Comparison of ENCODE assay signal across 15 cellular contexts in genomic region chr6:16089232-16089843, GRCh38. TPM values are rescaled to one million over a fixed set of nuclear protein-coding genes. Genes with fewer than 3 reads are reported as not detected.
DNase-seq lines count a peak whose midpoint lies in the region; ATAC-seq, FAIRE-seq and TF ChIP-seq lines count a peak whose summit lies in the region.
"Had no signal": no experiment of that assay in that cellular context is flagged by ENCODE, and none has a peak within 500 bp of the region (broad histone marks: within the 10 kb centered on the region; RNA-seq: fewer than 3 reads in every experiment).

No MANE protein-coding gene starts in this region.

- H2AFZ ChIP-seq in mammary epithelial cell (ENCODE audit: low read depth, low read length) (no peak overlapping the region), HepG2 (ENCODE audit: low read length) (no peak overlapping the region), MM.1S (ENCODE audit: low read length) (no peak overlapping the region)

- ATAC-seq in HepG2 (no peak), GM18505 (IDR thresholded peaks at IDR 0.05; ENCODE audit: unreplicated experiment) (no peak)
- ATAC-seq: body of pancreas had no signal

- no peaks in the 10 kb centered on the region for H3F3A ChIP-seq in MM.1S (ENCODE audit: insufficient read depth, low read length)

- in situ Hi-C loops in mammary epithelial cell (cut with MboI; ENCODE audit: low sequenced_read_pairs in 2 of 2) = no loop called here
- in situ Hi-C loops in HepG2 (cut with HindIII; ENCODE audit: extremely low pct_ligation_motif_present, low pct_unique_long_range_greater_than_20kb) = no loop called here
- in situ Hi-C loops in GM13977 (cut with MboI; ENCODE audit: low pct_unique_long_range_greater_than_20kb, low sequenced_read_pairs, unreplicated experiment) = no loop called here

- intact Hi-C loops in mammary epithelial cell (cut with micrococcal nuclease) = no loop called here
- intact Hi-C loops in HepG2 (cut with micrococcal nuclease; ENCODE audit: unreplicated experiment) = no loop called here

- TF ChIP-seq EP300 in HepG2 (IDR thresholded peaks at IDR 0.05; ENCODE audit: low read depth in 2 of 2, low read length in 2 of 2) (no peak), HepG2 (CRISPR knock-in tag; IDR thresholded peaks at IDR 0.05; ENCODE audit: borderline replicate concordance) (no peak)

- DNase-seq in AG10803 (ENCODE audit: low read depth) (peak; percentile 15), mammary epithelial cell (peak; percentile 17), HepG2 (ENCODE audit: low spot score) (no peak), MM.1S (no peak), GM13977 (ENCODE audit: low spot score) (no peak)
- DNase-seq: body of pancreas, esophagus squamous epithelium, NCI-H1092, NCI-H2107, NCI-H69, Peyer's patch had no signal

- BruUV-seq in mammary epithelial cell (replicated peaks; lab: Mats Ljungman, UMichigan) (no TSS peak), HepG2 (replicated peaks; lab: Mats Ljungman, UMichigan) (no TSS peak)

- H3K9ac ChIP-seq in mammary epithelial cell (ENCODE audit: insufficient read depth, low read length) (no peak overlapping the region), HepG2 (ENCODE audit: insufficient read depth, low read depth, low read length) (no peak overlapping the region), MM.1S (ENCODE audit: low read length) (no peak overlapping the region)

- no peak overlapping the region for H3K27ac ChIP-seq in HEK293 (ENCODE audit: extremely low read depth, low read depth, low read length)
- no peak overlapping the region for H3K27ac ChIP-seq in mammary epithelial cell (ENCODE audit: insufficient read depth, low read depth, low read length)
- H3K27ac ChIP-seq in HepG2 (ENCODE audit: extremely low read length, insufficient read depth, low read length) = no peak overlapping the region
- H3K27ac ChIP-seq in MM.1S (ENCODE audit: low read length) = no peak overlapping the region
- H3K27ac ChIP-seq: body of pancreas, esophagus squamous epithelium, neutrophil, Peyer's patch, right atrium auricular region had no signal

- TF ChIP-seq CTCF in AG10803 (conservative IDR thresholded peaks at IDR 0.05; ENCODE audit: low read length) (no peak), HEK293 (tag by site-specific recombination; IDR thresholded peaks at IDR 0.05) (no peak), mammary epithelial cell (conservative IDR thresholded peaks at IDR 0.05 in 1 of 2, IDR thresholded peaks at IDR 0.05 in 1 of 2; ENCODE audit: extremely low read depth in 1 of 2, insufficient read depth in 1 of 2, low read depth in 1 of 2, low read length in 2 of 2) (no peak), HepG2 (CRISPR knock-in tag; IDR thresholded peaks at IDR 0.05) (no peak), MM.1S (IDR thresholded peaks at IDR 0.05; ENCODE audit: low read length) (no peak), GM13977 (IDR thresholded peaks at IDR 0.05; ENCODE audit: extremely low read depth, insufficient read depth, missing control alignments) (no peak)

- no peak for TF ChIP-seq RAD21 in HepG2 (CRISPR knock-in tag; IDR thresholded peaks at IDR 0.05)

- H3K36me3 ChIP-seq in HEK293 (ENCODE audit: control insufficient read depth in 2 of 2, insufficient read depth in 1 of 2, low read length in 2 of 2) (no peaks in the 10 kb centered on the region), mammary epithelial cell (ENCODE audit: insufficient read depth, low read length) (no peaks in the 10 kb centered on the region), HepG2 (replicated peaks in 1 of 2; ENCODE audit: control insufficient read depth in 1 of 2, insufficient read depth in 2 of 2, low read length in 2 of 2) (no peaks in the 10 kb centered on the region), MM.1S (replicated peaks; ENCODE audit: insufficient read depth, low read length) (no peaks in the 10 kb centered on the region)
- H3K36me3 ChIP-seq: esophagus squamous epithelium, neutrophil, Peyer's patch, right atrium auricular region had no signal

- dilution Hi-C loops in mammary epithelial cell (cut with HindIII; ENCODE audit: low sequenced_read_pairs) = loop anchor here (5.0 kb wide), 1 partner anchor 78 kb away; no protein-coding TSS in a partner anchor

- H3K4me1 ChIP-seq in HEK293 (ENCODE audit: control insufficient read depth, insufficient read depth, low read length) (no peaks in the 10 kb centered on the region), mammary epithelial cell (ENCODE audit: insufficient read depth, low read length) (no peaks in the 10 kb centered on the region), HepG2 (ENCODE audit: insufficient read depth, low read length) (no peaks in the 10 kb centered on the region), MM.1S (ENCODE audit: low read length) (no peaks in the 10 kb centered on the region)
- H3K4me1 ChIP-seq: body of pancreas, Peyer's patch, right atrium auricular region had no signal

- H3K4me2 ChIP-seq in mammary epithelial cell (ENCODE audit: insufficient read depth, low read depth, low read length) = no peak overlapping the region
- no peak overlapping the region for H3K4me2 ChIP-seq in HepG2 (ENCODE audit: low read depth, low read length)
- H3K4me2 ChIP-seq in MM.1S (ENCODE audit: low read depth, low read length) = no peak overlapping the region

- POLR2A ChIA-PET in HEK293 (lab: Yijun Ruan, JAX) = interaction anchor here (1.6 kb wide), 1 partner anchor 39 kb away, joined by 5 read pairs; the partner anchor contains the start of gene MYLIP
- POLR2A ChIA-PET in HepG2 (lab: Yijun Ruan, JAX) = no interaction called here

- CTCF ChIA-PET in HEK293 (lab: Yijun Ruan, JAX) (interaction anchor here (1.4 kb wide), 1 partner anchor 398 kb away, joined by 5 read pairs; no protein-coding TSS in a partner anchor), mammary epithelial cell (lab: Charles Lee; ENCODE audit: low non-redundant PET) (no interaction called here), HepG2 (lab: Yijun Ruan, JAX; ENCODE audit: low intra/inter-chr PET ratio, low total read pairs) (no interaction called here)

- peaks cover 2% of the 10 kb centered on the region for H3K27me3 ChIP-seq in mammary epithelial cell (ENCODE audit: insufficient read depth, low read length)
- H3K27me3 ChIP-seq in HepG2 (ENCODE audit: control insufficient read depth in 1 of 2, insufficient read depth in 2 of 2, low read length in 2 of 2) = peaks cover 0 to 12% of the 10 kb centered on the region in 2 experiments; a peak in 2 of 5 replicates
- H3K27me3 ChIP-seq in MM.1S (replicated peaks; ENCODE audit: insufficient read depth, low read length) = no peaks in the 10 kb centered on the region
- H3K27me3 ChIP-seq: body of pancreas, esophagus squamous epithelium, neutrophil, Peyer's patch, right atrium auricular region had no signal

- H3K9me3 ChIP-seq in HEK293 (ENCODE audit: control insufficient read depth, insufficient read depth, low read depth, low read length) = no peaks in the 10 kb centered on the region
- no peaks in the 10 kb centered on the region for H3K9me3 ChIP-seq in mammary epithelial cell (replicated peaks; ENCODE audit: insufficient read depth, low read length)
- H3K9me3 ChIP-seq in HepG2 (ENCODE audit: low read length) = no peaks in the 10 kb centered on the region
- no peaks in the 10 kb centered on the region for H3K9me3 ChIP-seq in MM.1S (replicated peaks; ENCODE audit: insufficient read depth, low read length)
- H3K9me3 ChIP-seq: body of pancreas, esophagus squamous epithelium, neutrophil, Peyer's patch, right atrium auricular region had no signal

- H4K20me1 ChIP-seq in mammary epithelial cell (ENCODE audit: insufficient read depth, low read length) (no peaks in the 10 kb centered on the region), HepG2 (ENCODE audit: insufficient read depth, low read length) (no peaks in the 10 kb centered on the region), MM.1S (ENCODE audit: insufficient read depth, low read length) (no peaks in the 10 kb centered on the region)

- 75% methylated on average over 6 of the region's 6 CpGs for WGBS in mammary epithelial cell (ENCODE audit: low coverage, missing lambda C conversion rate)
- WGBS in HepG2 (ENCODE audit: low lambda C conversion rate) = 47% methylated on average over 6 of the region's 6 CpGs

- FAIRE-seq in HepG2 (lab: Jason Lieb, UNC) = no peak

- H3K9me2 ChIP-seq in MM.1S (replicated peaks; ENCODE audit: insufficient read depth, low read length) = no peaks in the 10 kb centered on the region

- H3K4me3 ChIP-seq in AG10803 (ENCODE audit: low read length) = no peak overlapping the region
- no peak overlapping the region for H3K4me3 ChIP-seq in HEK293 (ENCODE audit: low read depth, low read length)
- no peak overlapping the region for H3K4me3 ChIP-seq in mammary epithelial cell (replicated peaks in 1 of 3; ENCODE audit: insufficient read depth in 1 of 3, low read depth in 2 of 3, low read length in 3 of 3)
- no peak overlapping the region for H3K4me3 ChIP-seq in HepG2 (replicated peaks in 1 of 3; ENCODE audit: insufficient read depth in 1 of 3, low read depth in 2 of 3, low read length in 3 of 3)
- H3K4me3 ChIP-seq in MM.1S (ENCODE audit: low read length) = no peak overlapping the region
- H3K4me3 ChIP-seq: body of pancreas, esophagus squamous epithelium, Peyer's patch, right atrium auricular region had no signal

- no peaks in the 10 kb centered on the region for H3K79me2 ChIP-seq in mammary epithelial cell (ENCODE audit: insufficient read depth, low read length)
- no peaks in the 10 kb centered on the region for H3K79me2 ChIP-seq in HepG2 (ENCODE audit: insufficient read depth, low read length)
- no peaks in the 10 kb centered on the region for H3K79me2 ChIP-seq in MM.1S (ENCODE audit: low read length)

- TF ChIP-seq POLR2A in HepG2 (IDR thresholded peaks at IDR 0.05; ENCODE audit: insufficient read depth in 1 of 2, low read depth in 2 of 2, low read length in 2 of 2) (no peak), GM18505 (IDR thresholded peaks at IDR 0.05; ENCODE audit: borderline replicate concordance, extremely low read depth, insufficient read depth, insufficient read length) (no peak)

RNA-seq across cellular contexts. Expression of gene MYLIP, which starts 39.5 kb away (rescaled TPM):
- total RNA-seq in mammary epithelial cell (1 to 10 TPM; 3.7 to 5.0 TPM), HepG2 (2016; rRNA removed; fragmentation: Illumina TruSeq; extraction: Trizol) (3.4 and 4.0 TPM in 2 replicates)
- polyA plus RNA-seq in mammary epithelial cell (1.4 TPM), HepG2 (2011; rRNA removed) (8.4 and 10.8 TPM in 2 replicates)
- polyA minus RNA-seq in mammary epithelial cell = 5.8 TPM
- 0.44 and 0.51 TPM in 2 replicates for total RNA-seq in HepG2 (2016; cell fraction: cytosol; rRNA removed; fragmentation: Illumina TruSeq; extraction: Trizol; ENCODE audit: low read depth)
- total RNA-seq in HepG2 (2016; cell fraction: insoluble cytoplasmic fraction; rRNA removed; fragmentation: Illumina TruSeq; extraction: Trizol) = 3.1 and 4.3 TPM in 2 replicates
- 1.4 and 2.1 TPM in 2 replicates for total RNA-seq in HepG2 (2016; cell fraction: membrane; rRNA removed; fragmentation: Illumina TruSeq; extraction: Trizol)
- total RNA-seq in HepG2 (2016; cell fraction: nucleus; rRNA removed; fragmentation: Illumina TruSeq; extraction: Trizol) = 7.4 and 7.5 TPM in 2 replicates
- polyA plus RNA-seq in HepG2 (2011; cell fraction: cytosol; rRNA removed) = 5.9 and 6.1 TPM in 2 replicates
- polyA plus RNA-seq in HepG2 (2011; cell fraction: nucleus; rRNA removed) = 11.9 and 15.8 TPM in 2 replicates
- polyA plus RNA-seq in HepG2 (2012) = 4.5 and 4.6 TPM in 2 replicates
- 0.19 and 0.22 TPM in 2 replicates for polyA plus RNA-seq in HepG2 (2016; cell fraction: cytosol; fragmentation: Illumina TruSeq; extraction: Trizol; ENCODE audit: low read depth)
- 2.5 and 2.8 TPM in 2 replicates for polyA plus RNA-seq in HepG2 (2016; cell fraction: insoluble cytoplasmic fraction; fragmentation: Illumina TruSeq; extraction: Trizol; ENCODE audit: low read depth)
- 0.60 and 1.1 TPM in 2 replicates for polyA plus RNA-seq in HepG2 (2016; cell fraction: membrane; fragmentation: Illumina TruSeq; extraction: Trizol; ENCODE audit: low read depth)
- 8.3 and 9.2 TPM in 2 replicates for polyA plus RNA-seq in HepG2 (2016; cell fraction: nucleus; fragmentation: Illumina TruSeq; extraction: Trizol; ENCODE audit: insufficient read depth, low read depth)
- 15.9 and 18.7 TPM in 2 replicates for polyA minus RNA-seq in HepG2 (2011; rRNA and poly(A)+ RNA removed; ENCODE audit: low replicate concordance)
- 4.0 and 4.7 TPM in 2 replicates for polyA minus RNA-seq in HepG2 (2011; cell fraction: cytosol; rRNA and poly(A)+ RNA removed)
- polyA minus RNA-seq in HepG2 (2011; cell fraction: nucleus; rRNA and poly(A)+ RNA removed) = 21.9 and 26.4 TPM in 2 replicates

Comparison
In these comparisons a context has a peak if more than half of its experiments do, and no peak if none do; other contexts are left out.
1. DNase-seq: peak in AG10803 (single experiment) and mammary epithelial cell (single experiment); none in HepG2 (single experiment), MM.1S (single experiment) and GM13977 (single experiment).